Comparison of ENCODE assay signal across 21 cellular contexts in the genomic region with DNA sequence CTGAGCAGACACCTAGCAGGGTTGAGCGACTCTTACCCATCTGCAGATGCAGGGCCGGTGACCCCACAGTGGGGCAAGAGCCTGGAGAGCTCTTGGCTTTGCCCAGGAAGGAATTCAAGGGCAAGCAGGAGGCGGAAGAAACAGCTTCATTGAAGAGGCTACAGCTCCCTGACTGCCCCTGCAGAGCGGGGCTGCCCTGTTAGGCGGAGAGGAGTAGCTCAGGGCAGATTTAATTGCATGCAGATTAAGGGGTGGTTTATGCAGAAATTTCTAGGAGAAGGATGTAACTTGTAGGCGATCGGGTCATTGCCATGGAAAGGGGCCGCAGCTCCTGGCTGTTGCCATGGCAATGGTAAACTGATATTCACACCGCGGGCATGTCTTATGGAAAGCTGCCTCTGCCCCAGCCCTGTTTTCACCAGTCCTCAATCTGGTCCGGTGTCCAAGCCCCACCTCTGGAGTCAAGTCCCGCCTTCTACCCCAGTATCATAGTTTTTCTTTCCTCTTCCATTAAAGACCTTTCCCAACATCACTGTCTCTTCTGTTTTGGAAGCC.
DNase-seq lines count a peak whose midpoint lies in the region; ATAC-seq and TF ChIP-seq lines count a peak whose summit lies in the region.
"Had no signal": no experiment of that assay in that cellular context is flagged by ENCODE, and none has a peak within 500 bp of the region (broad histone marks: within the 10 kb centered on the region; RNA-seq: fewer than 3 reads in every experiment).

No MANE protein-coding gene starts in this region.

- H3K27ac Mint-ChIP-seq in T-helper 17 cell: peak overlapping the region; percentile 68
- peak overlapping the region in 1 of 2 donors; percentile 18 for H3K27ac Mint-ChIP-seq in natural killer cell
- H3K27ac Mint-ChIP-seq: activated CD4-positive, alpha-beta T cell treated with anti-CD3 and anti-CD28 coated beads, Interleukin-2, amount 10 ng/mL, durations not matched to agents 24 days and 14 days; activated naive CD4-positive, alpha-beta T cell treated with anti-CD3 and anti-CD28 coated beads, Interleukin-2, amount 50 U/mL, for 72 hours; CD8-positive, alpha-beta T cell had no signal

- peaks cover 4% of the 10 kb centered on the region for H3K36me3 Mint-ChIP-seq in T-helper 17 cell (ENCODE audit: low read depth)
- no peaks in the 10 kb centered on the region for H3K36me3 Mint-ChIP-seq in natural killer cell

- H4K20me1 ChIP-seq in smooth muscle cell (ENCODE audit: low read depth): peaks cover 39% of the 10 kb centered on the region

- H3K27me3 Mint-ChIP-seq in T-helper 17 cell: no peaks in the 10 kb centered on the region
- H3K27me3 Mint-ChIP-seq in natural killer cell (ENCODE audit: low read depth in 2 of 2): no peaks in the 10 kb centered on the region
- H3K27me3 Mint-ChIP-seq: activated CD4-positive, alpha-beta T cell treated with anti-CD3 and anti-CD28 coated beads, Interleukin-2, amount 10 ng/mL, durations not matched to agents 24 days and 14 days had no signal

- H3K4me3 Mint-ChIP-seq in T-helper 17 cell (no peak overlapping the region), natural killer cell (no peak overlapping the region)
- H3K4me3 Mint-ChIP-seq: activated CD4-positive, alpha-beta T cell treated with anti-CD3 and anti-CD28 coated beads, Interleukin-2, amount 10 ng/mL, durations not matched to agents 24 days and 14 days; CD8-positive, alpha-beta T cell had no signal

- H3K27ac ChIP-seq in lung (ENCODE audit: low read depth in 1 of 2, low read length in 1 of 2) (peak overlapping the region in 1 of 2 donors; percentile 63), smooth muscle cell (ENCODE audit: low read depth) (peak overlapping the region; percentile 59)
- H3K27ac ChIP-seq: A549, brain microvascular endothelial cell had no signal

- H3K79me2 ChIP-seq in smooth muscle cell (ENCODE audit: low read depth): no peaks in the 10 kb centered on the region

- no peaks in the 10 kb centered on the region for H3K9me3 ChIP-seq in T-helper 17 cell (ENCODE audit: control insufficient read depth, low read length, poor library complexity, severe bottlenecking)
- H3K9me3 ChIP-seq in lung (ENCODE audit: control insufficient read depth in 2 of 2, insufficient read depth in 1 of 2, low read length in 1 of 2): no peaks in the 10 kb centered on the region
- no peaks in the 10 kb centered on the region for H3K9me3 ChIP-seq in smooth muscle cell (replicated peaks; ENCODE audit: low read depth)
- H3K9me3 ChIP-seq: A549 had no signal

- no peaks in the 10 kb centered on the region for H3F3A ChIP-seq in smooth muscle cell (ENCODE audit: low read depth)

- H2AFZ ChIP-seq in smooth muscle cell (ENCODE audit: low read depth): no peak overlapping the region

- intact Hi-C loops in natural killer cell (cut with micrococcal nuclease): no loop called here

- TF ChIP-seq CTCF in lung (IDR thresholded peaks at IDR 0.05; ENCODE audit: control extremely low read depth, extremely low read depth) (no peak), smooth muscle cell (IDR thresholded peaks at IDR 0.05; ENCODE audit: borderline replicate concordance, insufficient read depth, poor library complexity, severe bottlenecking) (no peak), natural killer cell (IDR thresholded peaks at IDR 0.05) (no peak)

- H3K9me3 Mint-ChIP-seq in natural killer cell: no peaks in the 10 kb centered on the region
- H3K9me3 Mint-ChIP-seq: activated CD4-positive, alpha-beta T cell treated with anti-CD3 and anti-CD28 coated beads, Interleukin-2, amount 10 ng/mL, durations not matched to agents 24 days and 14 days; activated naive CD4-positive, alpha-beta T cell treated with anti-CD3 and anti-CD28 coated beads, Interleukin-2, amount 50 U/mL, for 72 hours had no signal

- H3K4me1 ChIP-seq in lung (ENCODE audit: control insufficient read depth in 2 of 2, insufficient read depth in 2 of 2, low read length in 2 of 2) (peaks cover 8 to 10% of the 10 kb centered on the region in 2 donors), smooth muscle cell (ENCODE audit: low read depth) (no peaks in the 10 kb centered on the region)
- H3K4me1 ChIP-seq: A549 had no signal

- 62 to 71% methylated on average over 12 of the region's 12 CpGs for WGBS in lung, 2 donors
- 93% methylated on average over 12 of the region's 12 CpGs for WGBS in smooth muscle cell (ENCODE audit: low lambda C conversion rate)

- H3K36me3 ChIP-seq in lung (ENCODE audit: control insufficient read depth in 2 of 2, insufficient read depth in 2 of 2, low read length in 2 of 2) (peaks cover 0 to 15% of the 10 kb centered on the region in 2 donors), smooth muscle cell (ENCODE audit: low read depth) (no peaks in the 10 kb centered on the region)
- H3K36me3 ChIP-seq: brain microvascular endothelial cell had no signal

- ATAC-seq in T-helper 17 cell (no peak), lung (ENCODE audit: insufficient read depth, low FRiP score) (peak; percentile 64), natural killer cell (no peak), HG03108 (IDR thresholded peaks at IDR 0.05; ENCODE audit: unreplicated experiment) (no peak), GM21723 (IDR thresholded peaks at IDR 0.05; ENCODE audit: unreplicated experiment) (no peak)
- ATAC-seq: A549; activated naive CD4-positive, alpha-beta T cell treated with anti-CD3 and anti-CD28 coated beads, Interleukin-2, amount 50 U/mL, for 72 hours; CD8-positive, alpha-beta T cell; esophagus mucosa had no signal

- peak overlapping the region; percentile 14 for H3K4me2 ChIP-seq in smooth muscle cell
- H3K4me2 ChIP-seq: A549 had no signal

- no peak overlapping the region for H3K9ac ChIP-seq in smooth muscle cell (ENCODE audit: low read depth)

- peak; percentile 39 for DNase-seq in NCI-H748 (lab: John Stamatoyannopoulos, UW; ENCODE audit: unreplicated experiment)
- DNase-seq in NCI-H748 treated with DMSO at 0.1 percent for 48 hours (lab: John Stamatoyannopoulos, UW): no peak
- no peak for DNase-seq in T-helper 17 cell
- peak; percentile 73 for DNase-seq in lung (ENCODE audit: low spot score)
- no peak for DNase-seq in smooth muscle cell (lab: John Stamatoyannopoulos, UW; ENCODE audit: unreplicated experiment)
- DNase-seq in natural killer cell: no peak
- DNase-seq: activated CD4-positive, alpha-beta T cell treated with anti-CD3 and anti-CD28 coated beads, Interleukin-2, amount 10 ng/mL, durations not matched to agents 24 days and 14 days; glutamatergic neuron; KG1; NCI-H1048; NCI-H345; SHP77 treated with DMSO at 0.1 percent for 48 hours; stimulated activated CD4-positive, alpha-beta T cell treated with anti-CD3 and anti-CD28 coated beads, Interleukin-12 subunit alpha, Interleukin-12 subunit beta, amount 100 ng/mL, for 4 hours; stimulated activated naive CD4-positive, alpha-beta T cell treated with Interleukin-2 at 50 U/mL for 16 hours had no signal

- H3K4me3 ChIP-seq in lung: no peak overlapping the region
- no peak overlapping the region for H3K4me3 ChIP-seq in smooth muscle cell
- H3K4me3 ChIP-seq: A549 had no signal

- peaks cover 7% of the 10 kb centered on the region for H3K4me1 Mint-ChIP-seq in T-helper 17 cell
- peaks cover 29% of the 10 kb centered on the region in 2 donors for H3K4me1 Mint-ChIP-seq in natural killer cell

- H3K27me3 ChIP-seq in lung (ENCODE audit: control insufficient read depth, insufficient read depth): no peaks in the 10 kb centered on the region
- H3K27me3 ChIP-seq in smooth muscle cell (ENCODE audit: low read depth): no peaks in the 10 kb centered on the region
- H3K27me3 ChIP-seq: brain microvascular endothelial cell had no signal

Comparison
In these comparisons a context has a peak if more than half of its experiments do, and no peak if none do; other contexts are left out.
1. DNase-seq: peak in NCI-H748 (single experiment) and lung (single experiment); none in NCI-H748 treated with DMSO at 0.1 percent for 48 hours (single experiment), T-helper 17 cell (0 of 3), smooth muscle cell (single experiment) and natural killer cell (single experiment).